ENCODE assay signal across 19 cellular contexts in the genomic region with DNA sequence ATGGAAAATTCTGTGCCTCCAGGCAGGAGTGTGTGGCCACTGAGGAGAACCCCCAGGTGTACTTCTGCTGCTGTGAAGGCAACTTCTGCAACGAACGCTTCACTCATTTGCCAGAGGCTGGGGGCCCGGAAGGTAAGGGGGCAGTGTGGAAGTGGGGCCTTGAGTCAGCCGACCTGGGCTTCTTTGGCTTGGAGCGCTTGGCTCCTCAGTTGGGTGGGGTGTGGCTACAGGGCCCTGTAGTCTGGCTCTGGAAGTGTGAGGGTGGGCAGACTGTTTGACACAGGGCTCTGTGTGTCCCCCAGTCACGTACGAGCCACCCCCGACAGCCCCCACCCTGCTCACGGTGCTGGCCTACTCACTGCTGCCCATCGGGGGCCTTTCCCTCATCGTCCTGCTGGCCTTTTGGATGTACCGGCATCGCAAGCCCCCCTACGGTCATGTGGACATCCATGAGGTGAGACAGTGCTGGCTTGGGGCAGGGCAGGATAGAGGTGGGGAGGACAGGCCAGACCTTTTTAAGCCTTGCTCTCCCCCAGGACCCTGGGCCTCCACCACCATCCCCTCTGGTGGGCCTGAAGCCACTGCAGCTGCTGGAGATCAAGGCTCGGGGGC. TPM values are rescaled to one million over a fixed set of nuclear protein-coding genes. Genes with fewer than 3 reads are reported as not detected.
DNase-seq lines count a peak whose midpoint lies in the region; ATAC-seq, FAIRE-seq and TF ChIP-seq lines count a peak whose summit lies in the region.
"Had no signal": no experiment of that assay in that cellular context is flagged by ENCODE, and none has a peak within 500 bp of the region (broad histone marks: within the 10 kb centered on the region; RNA-seq: fewer than 3 reads in every experiment).

No MANE protein-coding gene starts in this region.

- H4K8ac ChIP-seq in IMR-90 (ENCODE audit: low read depth in 2 of 2, low read length in 2 of 2) = no peak overlapping the region

- H2AFZ ChIP-seq in IMR-90 (replicated peaks; ENCODE audit: low read length, poor library complexity) (no peak overlapping the region), HepG2 (ENCODE audit: low read length) (no peak overlapping the region)

- peaks cover 4% of the 10 kb centered on the region for H3K4me1 Mint-ChIP-seq in activated CD8-positive, alpha-beta T cell treated with anti-CD3 and anti-CD28 coated beads, Interleukin-2, amount 10 ng/mL, durations not matched to agents 7 days and 5 days (ENCODE audit: low read depth)
- peaks cover 8% of the 10 kb centered on the region for H3K4me1 Mint-ChIP-seq in activated CD8-positive, alpha-beta T cell treated with anti-CD3 and anti-CD28 coated beads for 36 hours (ENCODE audit: low read depth)
- H3K4me1 Mint-ChIP-seq: IgD-negative memory B cell had no signal

- H3K9me3 Mint-ChIP-seq in activated CD8-positive, alpha-beta T cell treated with anti-CD3 and anti-CD28 coated beads, Interleukin-2, amount 10 ng/mL, durations not matched to agents 7 days and 5 days (ENCODE audit: insufficient read depth) = no peaks in the 10 kb centered on the region
- no peaks in the 10 kb centered on the region for H3K9me3 Mint-ChIP-seq in activated CD8-positive, alpha-beta T cell treated with anti-CD3 and anti-CD28 coated beads for 36 hours
- H3K9me3 Mint-ChIP-seq: CD4-positive, alpha-beta T cell; IgD-negative memory B cell had no signal

- WGBS in IMR-90 (ENCODE audit: extremely low coverage in 2 of 2, insufficient read length in 1 of 2), 2 experiments = 100% methylated on average over 1 of the region's 15 CpGs; no CpG with 5 or more reads in 1 of the 2 experiments
- WGBS in spleen, 5 donors = 91 to 95% (median 93%) methylated on average over 11 to 15 of the region's 15 CpGs
- WGBS in HepG2 (ENCODE audit: low lambda C conversion rate) = 93% methylated on average over 2 of the region's 15 CpGs

- peak overlapping the region; percentile 50 for H2AK9ac ChIP-seq in IMR-90 (replicated peaks; ENCODE audit: low read depth, low read length, poor library complexity)

- H3K4me2 ChIP-seq in IMR-90 (ENCODE audit: low read depth, low read length) = no peak overlapping the region
- no peak overlapping the region for H3K4me2 ChIP-seq in HepG2 (ENCODE audit: low read depth, low read length)
- H3K4me2 ChIP-seq: A549 had no signal

- peaks cover 4 to 11% of the 10 kb centered on the region in 2 experiments; a peak in 3 of 4 replicates for H3K79me1 ChIP-seq in IMR-90 (ENCODE audit: low read depth in 1 of 2, low read length in 2 of 2)

- no peak for TF ChIP-seq EP300 in HepG2 (IDR thresholded peaks at IDR 0.05; ENCODE audit: low read depth in 2 of 2, low read length in 2 of 2)
- TF ChIP-seq EP300 in HepG2 (CRISPR knock-in tag; IDR thresholded peaks at IDR 0.05; ENCODE audit: borderline replicate concordance) = no peak

- in situ Hi-C loops in IMR-90 (cut with MboI; ENCODE audit: low sequenced_read_pairs) (no loop called here), HepG2 (cut with HindIII; ENCODE audit: extremely low pct_ligation_motif_present, low pct_unique_long_range_greater_than_20kb) (no loop called here)

- no peak overlapping the region for H3K27ac Mint-ChIP-seq in activated CD8-positive, alpha-beta T cell treated with anti-CD3 and anti-CD28 coated beads, Interleukin-2, amount 10 ng/mL, durations not matched to agents 7 days and 5 days
- no peak overlapping the region for H3K27ac Mint-ChIP-seq in activated CD8-positive, alpha-beta T cell treated with anti-CD3 and anti-CD28 coated beads for 36 hours
- H3K27ac Mint-ChIP-seq: CD4-positive, alpha-beta T cell; IgD-negative memory B cell had no signal

- H3K9me1 ChIP-seq in IMR-90 (ENCODE audit: insufficient read depth, low read length) = no peaks in the 10 kb centered on the region; the same call in 1 of the 2 replicates

- no peak for ATAC-seq in activated CD8-positive, alpha-beta T cell treated with anti-CD3 and anti-CD28 coated beads, Interleukin-2, amount 10 ng/mL, durations not matched to agents 7 days and 5 days
- no peak for ATAC-seq in activated CD8-positive, alpha-beta T cell treated with anti-CD3 and anti-CD28 coated beads for 36 hours
- no peak for ATAC-seq in IMR-90 (ENCODE audit: low read depth)
- ATAC-seq in HepG2 = no peak
- ATAC-seq in HG03139 (IDR thresholded peaks at IDR 0.05; ENCODE audit: unreplicated experiment) = no peak
- ATAC-seq in GM21529 (IDR thresholded peaks at IDR 0.05; ENCODE audit: unreplicated experiment) = no peak
- ATAC-seq: A549 had no signal

- FAIRE-seq in HepG2 (lab: Jason Lieb, UNC) = no peak
- FAIRE-seq: A549 had no signal

- H2AK5ac ChIP-seq in IMR-90 (ENCODE audit: low read depth, low read length) = no peak overlapping the region

- H2BK5ac ChIP-seq in IMR-90 (ENCODE audit: low read depth, low read length, poor library complexity, severe bottlenecking) = no peak overlapping the region

- H2BK20ac ChIP-seq in IMR-90 (ENCODE audit: low read depth, low read length) = no peak overlapping the region

- no peak overlapping the region for H2BK15ac ChIP-seq in IMR-90 (ENCODE audit: low read depth, low read length)

- no peaks in the 10 kb centered on the region for H3K4me1 ChIP-seq in IMR-90 (ENCODE audit: control insufficient read depth, insufficient read depth, low read length)
- peaks cover 0 to 3% (median 0%) of the 10 kb centered on the region in 6 donors for H3K4me1 ChIP-seq in spleen
- peaks cover 15% of the 10 kb centered on the region; the same call in 1 of the 2 replicates for H3K4me1 ChIP-seq in HepG2 (ENCODE audit: insufficient read depth, low read length)
- H3K4me1 ChIP-seq: A549 had no signal

- no peak overlapping the region for H3K56ac ChIP-seq in IMR-90 (ENCODE audit: extremely low read depth, insufficient read depth, low read length)

- no peak for TF ChIP-seq CTCF in activated CD8-positive, alpha-beta T cell treated with anti-CD3 and anti-CD28 coated beads for 36 hours (IDR thresholded peaks at IDR 0.05)
- TF ChIP-seq CTCF in IMR-90 (conservative IDR thresholded peaks at IDR 0.05; ENCODE audit: low read depth, low read length) (no peak), spleen (IDR thresholded peaks at IDR 0.05 in 8 of 11, conservative IDR thresholded peaks at IDR 0.05 in 3 of 11) (no peak), HepG2 (CRISPR knock-in tag; IDR thresholded peaks at IDR 0.05) (no peak)

- TF ChIP-seq POLR2A in IMR-90 (IDR thresholded peaks at IDR 0.05; ENCODE audit: low read depth, low read length) (no peak), spleen (IDR thresholded peaks at IDR 0.05) (no peak), HepG2 (IDR thresholded peaks at IDR 0.05; ENCODE audit: insufficient read depth in 1 of 2, low read depth in 2 of 2, low read length in 2 of 2) (no peak)

- H3K27me3 ChIP-seq in IMR-90 (ENCODE audit: control insufficient read depth, insufficient read depth, low read length) (no peaks in the 10 kb centered on the region), spleen (replicated peaks in 1 of 7) (no peaks in the 10 kb centered on the region), HepG2 (ENCODE audit: control insufficient read depth in 1 of 2, insufficient read depth in 2 of 2, low read length in 2 of 2) (no peaks in the 10 kb centered on the region)

- no peak overlapping the region for H3K23ac ChIP-seq in IMR-90 (ENCODE audit: low read depth, low read length)

- H3K18ac ChIP-seq in IMR-90 (ENCODE audit: low read depth, low read length) = no peak overlapping the region

- BruUV-seq in IMR-90 (replicated peaks; lab: Mats Ljungman, UMichigan) (no TSS peak), HepG2 (replicated peaks; lab: Mats Ljungman, UMichigan) (no TSS peak)

- no peak overlapping the region for H2BK120ac ChIP-seq in IMR-90 (ENCODE audit: low read depth, low read length)

- peaks cover 12% of the 10 kb centered on the region for H4K20me1 ChIP-seq in IMR-90 (ENCODE audit: insufficient read depth, low read length)
- peaks cover 43% of the 10 kb centered on the region for H4K20me1 ChIP-seq in HepG2 (ENCODE audit: insufficient read depth, low read length)

- POLR2A ChIA-PET in activated CD8-positive, alpha-beta T cell treated with anti-CD3 and anti-CD28 coated beads, Interleukin-2, amount 10 ng/mL, durations not matched to agents 7 days and 5 days (lab: Charles Lee) = no interaction called here
- POLR2A ChIA-PET in activated CD8-positive, alpha-beta T cell treated with anti-CD3 and anti-CD28 coated beads for 36 hours (lab: Charles Lee) = no interaction called here
- POLR2A ChIA-PET in IMR-90 (lab: Charles Lee; ENCODE audit: unreplicated experiment) = no interaction called here
- POLR2A ChIA-PET in HepG2 (lab: Yijun Ruan, JAX) = interaction anchor here (1.9 kb wide), 1 partner anchor 23 kb away, joined by 6 read pairs; no protein-coding TSS in a partner anchor

- H4K91ac ChIP-seq in IMR-90 (ENCODE audit: insufficient read depth, low read depth, low read length) = no peak overlapping the region

- H3K79me2 ChIP-seq in HepG2 (ENCODE audit: insufficient read depth, low read length) = peaks cover 15% of the 10 kb centered on the region

- no peak overlapping the region for H3K4me3 ChIP-seq in IMR-90 (ENCODE audit: insufficient read depth, low read depth, low read length)
- no peak overlapping the region for H3K4me3 ChIP-seq in spleen
- no peak overlapping the region for H3K4me3 ChIP-seq in HepG2 (replicated peaks in 1 of 3; ENCODE audit: insufficient read depth in 1 of 3, low read depth in 2 of 3, low read length in 3 of 3)
- H3K4me3 ChIP-seq: A549 had no signal

- no peak overlapping the region for H3K14ac ChIP-seq in IMR-90 (replicated peaks; ENCODE audit: low read depth, low read length)

- no peak overlapping the region for H4K5ac ChIP-seq in IMR-90 (ENCODE audit: low read depth, low read length)

- DNase-seq in activated CD8-positive, alpha-beta T cell treated with anti-CD3 and anti-CD28 coated beads, Interleukin-2, amount 10 ng/mL, durations not matched to agents 7 days and 5 days = peak; percentile 17
- DNase-seq in activated CD8-positive, alpha-beta T cell treated with anti-CD3 and anti-CD28 coated beads for 36 hours = no peak
- DNase-seq in IMR-90 (no peak), ecto neural progenitor cell (ENCODE audit: low spot score) (peak; percentile 39), spleen (peak; percentile 47), HepG2 (ENCODE audit: low spot score) (no peak)
- DNase-seq: AML-193; CD4-positive, alpha-beta T cell; DMS79 treated with DMSO at 0.1 percent for 48 hours; GF-D8; GOT3; H7 had no signal

- CTCF ChIA-PET in activated CD8-positive, alpha-beta T cell treated with anti-CD3 and anti-CD28 coated beads, Interleukin-2, amount 10 ng/mL, durations not matched to agents 7 days and 5 days (lab: Charles Lee) = interaction anchor here (6.5 kb wide), 1 partner anchor 133 kb away, joined by 69 read pairs; a partner anchor contains a TSS
- CTCF ChIA-PET in activated CD8-positive, alpha-beta T cell treated with anti-CD3 and anti-CD28 coated beads for 36 hours (lab: Charles Lee) = interaction anchor here (0.7 to 4.0 kb wide), 3 partner anchors 8 to 132 kb away, joined by 3 to 49 read pairs (median 4); a partner anchor contains a TSS
- CTCF ChIA-PET in IMR-90 (lab: Yijun Ruan, JAX) (interaction anchor here (2.6 kb wide), 1 partner anchor 132 kb away, joined by 20 read pairs; a partner anchor contains a TSS), HepG2 (lab: Yijun Ruan, JAX; ENCODE audit: low intra/inter-chr PET ratio, low total read pairs) (no interaction called here)

- peaks cover 3% of the 10 kb centered on the region for H3K36me3 Mint-ChIP-seq in activated CD8-positive, alpha-beta T cell treated with anti-CD3 and anti-CD28 coated beads, Interleukin-2, amount 10 ng/mL, durations not matched to agents 7 days and 5 days (ENCODE audit: low read depth)
- peaks cover 7% of the 10 kb centered on the region for H3K36me3 Mint-ChIP-seq in activated CD8-positive, alpha-beta T cell treated with anti-CD3 and anti-CD28 coated beads for 36 hours (ENCODE audit: low read depth)
- H3K36me3 Mint-ChIP-seq: IgD-negative memory B cell had no signal

- H3K4ac ChIP-seq in IMR-90 (ENCODE audit: low read depth, low read length) = no peak overlapping the region

- TF ChIP-seq RAD21 in IMR-90 (IDR thresholded peaks at IDR 0.05; ENCODE audit: low read length) = no peak
- TF ChIP-seq RAD21 in HepG2 (CRISPR knock-in tag; IDR thresholded peaks at IDR 0.05) = no peak

- H3K27ac ChIP-seq in IMR-90 (ENCODE audit: insufficient read depth, low read length) = no peak overlapping the region
- no peak overlapping the region for H3K27ac ChIP-seq in spleen
- no peak overlapping the region for H3K27ac ChIP-seq in HepG2 (ENCODE audit: extremely low read length, insufficient read depth, low read length)
- H3K27ac ChIP-seq: 22Rv1, A549, C4-2B, HL-60 had no signal

- H3K4me3 Mint-ChIP-seq in activated CD8-positive, alpha-beta T cell treated with anti-CD3 and anti-CD28 coated beads, Interleukin-2, amount 10 ng/mL, durations not matched to agents 7 days and 5 days = no peak overlapping the region
- no peak overlapping the region for H3K4me3 Mint-ChIP-seq in activated CD8-positive, alpha-beta T cell treated with anti-CD3 and anti-CD28 coated beads for 36 hours
- H3K4me3 Mint-ChIP-seq: CD4-positive, alpha-beta T cell; IgD-negative memory B cell had no signal

- H3K27me3 Mint-ChIP-seq in activated CD8-positive, alpha-beta T cell treated with anti-CD3 and anti-CD28 coated beads, Interleukin-2, amount 10 ng/mL, durations not matched to agents 7 days and 5 days (ENCODE audit: low read depth) = no peaks in the 10 kb centered on the region
- no peaks in the 10 kb centered on the region for H3K27me3 Mint-ChIP-seq in activated CD8-positive, alpha-beta T cell treated with anti-CD3 and anti-CD28 coated beads for 36 hours
- H3K27me3 Mint-ChIP-seq: CD4-positive, alpha-beta T cell; IgD-negative memory B cell had no signal

- dilution Hi-C loops in IMR-90 (cut with HindIII; ENCODE audit: low sequenced_read_pairs, unreplicated experiment) = loop anchor here (25.0 kb wide), 1 partner anchor 116 kb away; no protein-coding TSS in a partner anchor

- intact Hi-C loops in activated CD8-positive, alpha-beta T cell treated with anti-CD3 and anti-CD28 coated beads for 36 hours (cut with micrococcal nuclease) = no loop called here
- intact Hi-C loops in IMR-90 (cut with micrococcal nuclease) = no loop called here
- intact Hi-C loops in spleen (cut with DNase I; ENCODE audit: low total_unique reads) = loop anchor here (2.0 kb wide), 1 partner anchor 131 kb away; a partner anchor contains a TSS
- intact Hi-C loops in HepG2 (cut with micrococcal nuclease; ENCODE audit: unreplicated experiment) = no loop called here

- H3K9me3 ChIP-seq in IMR-90 (ENCODE audit: control insufficient read depth, insufficient read depth, low read length) (no peaks in the 10 kb centered on the region), spleen (no peaks in the 10 kb centered on the region), HepG2 (ENCODE audit: low read length) (no peaks in the 10 kb centered on the region)
- H3K9me3 ChIP-seq: A549 had no signal

- H3K36me3 ChIP-seq in IMR-90 (ENCODE audit: control insufficient read depth, insufficient read depth, low read length) = peaks cover 17% of the 10 kb centered on the region
- peaks cover 0 to 47% (median 27%) of the 10 kb centered on the region in 6 donors for H3K36me3 ChIP-seq in spleen
- H3K36me3 ChIP-seq in HepG2 (replicated peaks in 1 of 2; ENCODE audit: control insufficient read depth in 1 of 2, insufficient read depth in 2 of 2, low read length in 2 of 2) = peaks cover 29 to 48% of the 10 kb centered on the region in 2 experiments

- H3K9ac ChIP-seq in IMR-90 (ENCODE audit: low read depth, low read length) (no peak overlapping the region), HepG2 (ENCODE audit: insufficient read depth, low read depth, low read length) (no peak overlapping the region)

RNA-seq across cellular contexts. Expression of a gene that starts 18.2 kb away (rescaled TPM):
- 10 to 100 TPM; 18.5 to 23.0 TPM for total RNA-seq in activated CD8-positive, alpha-beta T cell treated with anti-CD3 and anti-CD28 coated beads, Interleukin-2, amount 10 ng/mL, durations not matched to agents 7 days and 5 days
- total RNA-seq in activated CD8-positive, alpha-beta T cell treated with anti-CD3 and anti-CD28 coated beads for 36 hours = 10 to 100 TPM; 16.8 to 17.7 TPM
- 10.2 and 12.8 TPM in 2 replicates for total RNA-seq in IMR-90 (2012; rRNA removed)
- polyA plus RNA-seq in IMR-90 (2012; rRNA removed) = 12.1 and 15.0 TPM in 2 replicates
- polyA plus RNA-seq in IMR-90 (2012; cell fraction: cytosol; rRNA removed) = 2.5 and 6.0 TPM in 2 replicates
- polyA plus RNA-seq in IMR-90 (2012; cell fraction: nucleus; rRNA removed; ENCODE audit: low replicate concordance) = 7.5 and 53.5 TPM in 2 replicates
- total RNA-seq in spleen = 10 to 100 TPM; 16.9 to 20.9 (median 19.2) TPM
- 1 to 10 TPM; 3.9 to 8.6 (median 8.2) TPM for polyA plus RNA-seq in spleen
- total RNA-seq in HepG2 (2016; rRNA removed; fragmentation: Illumina TruSeq; extraction: Trizol) = 7.2 and 9.5 TPM in 2 replicates
- total RNA-seq in HepG2 (2016; cell fraction: cytosol; rRNA removed; fragmentation: Illumina TruSeq; extraction: Trizol; ENCODE audit: low read depth) = 2.4 and 3.2 TPM in 2 replicates
- total RNA-seq in HepG2 (2016; cell fraction: insoluble cytoplasmic fraction; rRNA removed; fragmentation: Illumina TruSeq; extraction: Trizol) = 9.4 and 10.0 TPM in 2 replicates
- total RNA-seq in HepG2 (2016; cell fraction: membrane; rRNA removed; fragmentation: Illumina TruSeq; extraction: Trizol) = 4.3 and 4.9 TPM in 2 replicates
- 11.9 and 12.3 TPM in 2 replicates for total RNA-seq in HepG2 (2016; cell fraction: nucleus; rRNA removed; fragmentation: Illumina TruSeq; extraction: Trizol)
- polyA plus RNA-seq in HepG2 (2011; rRNA removed) = 5.5 TPM in 2 replicates
- 2.0 and 3.0 TPM in 2 replicates for polyA plus RNA-seq in HepG2 (2011; cell fraction: cytosol; rRNA removed)
- polyA plus RNA-seq in HepG2 (2011; cell fraction: nucleus; rRNA removed) = 11.4 and 19.7 TPM in 2 replicates
- 3.4 and 5.4 TPM in 2 replicates for polyA plus RNA-seq in HepG2 (2012)
- 0.79 and 1.1 TPM in 2 replicates for polyA plus RNA-seq in HepG2 (2016; cell fraction: cytosol; fragmentation: Illumina TruSeq; extraction: Trizol; ENCODE audit: low read depth)
- polyA plus RNA-seq in HepG2 (2016; cell fraction: insoluble cytoplasmic fraction; fragmentation: Illumina TruSeq; extraction: Trizol; ENCODE audit: low read depth) = 8.8 and 9.2 TPM in 2 replicates
- polyA plus RNA-seq in HepG2 (2016; cell fraction: membrane; fragmentation: Illumina TruSeq; extraction: Trizol; ENCODE audit: low read depth) = 2.3 and 2.8 TPM in 2 replicates
- polyA plus RNA-seq in HepG2 (2016; cell fraction: nucleus; fragmentation: Illumina TruSeq; extraction: Trizol; ENCODE audit: insufficient read depth, low read depth) = 25.1 and 25.9 TPM in 2 replicates
- 5.4 and 6.5 TPM in 2 replicates for polyA minus RNA-seq in HepG2 (2011; rRNA and poly(A)+ RNA removed; ENCODE audit: low replicate concordance)
- 1.8 and 2.0 TPM in 2 replicates for polyA minus RNA-seq in HepG2 (2011; cell fraction: cytosol; rRNA and poly(A)+ RNA removed)
- polyA minus RNA-seq in HepG2 (2011; cell fraction: nucleus; rRNA and poly(A)+ RNA removed) = 15.5 and 17.5 TPM in 2 replicates

RNA-seq across cellular contexts. Expression of a gene that starts 24.3 kb away (rescaled TPM):
- total RNA-seq in activated CD8-positive, alpha-beta T cell treated with anti-CD3 and anti-CD28 coated beads, Interleukin-2, amount 10 ng/mL, durations not matched to agents 7 days and 5 days = 1 to 10 TPM; 4.5 to 4.7 TPM
- 1 to 10 TPM; 5.4 to 6.9 TPM for total RNA-seq in activated CD8-positive, alpha-beta T cell treated with anti-CD3 and anti-CD28 coated beads for 36 hours
- total RNA-seq in IMR-90 (2012; rRNA removed) (1.3 and 1.4 TPM in 2 replicates), spleen (1 to 10 TPM; 4.0 to 8.4 (median 6.0) TPM), HepG2 (2016; rRNA removed; fragmentation: Illumina TruSeq; extraction: Trizol) (10.0 and 11.3 TPM in 2 replicates)
- polyA plus RNA-seq in IMR-90 (2012; rRNA removed) (0.60 TPM in 2 replicates), spleen (under 1 TPM; 0.28 to 0.67 (median 0.33) TPM), HepG2 (2011; rRNA removed) (12.0 and 12.7 TPM in 2 replicates)
- 0.53 and 0.54 TPM in 2 replicates for polyA plus RNA-seq in IMR-90 (2012; cell fraction: cytosol; rRNA removed)
- polyA plus RNA-seq in IMR-90 (2012; cell fraction: nucleus; rRNA removed; ENCODE audit: low replicate concordance) = 0.78 and 1.1 TPM in 2 replicates
- total RNA-seq in HepG2 (2016; cell fraction: cytosol; rRNA removed; fragmentation: Illumina TruSeq; extraction: Trizol; ENCODE audit: low read depth) = 1.9 and 2.3 TPM in 2 replicates
- total RNA-seq in HepG2 (2016; cell fraction: insoluble cytoplasmic fraction; rRNA removed; fragmentation: Illumina TruSeq; extraction: Trizol) = 9.6 and 10.5 TPM in 2 replicates
- total RNA-seq in HepG2 (2016; cell fraction: membrane; rRNA removed; fragmentation: Illumina TruSeq; extraction: Trizol) = 6.0 TPM in 2 replicates
- total RNA-seq in HepG2 (2016; cell fraction: nucleus; rRNA removed; fragmentation: Illumina TruSeq; extraction: Trizol) = 11.7 and 13.1 TPM in 2 replicates
- 9.0 and 9.9 TPM in 2 replicates for polyA plus RNA-seq in HepG2 (2011; cell fraction: cytosol; rRNA removed)
- polyA plus RNA-seq in HepG2 (2011; cell fraction: nucleus; rRNA removed) = 15.0 and 15.2 TPM in 2 replicates
- polyA plus RNA-seq in HepG2 (2012) = 9.9 and 12.0 TPM in 2 replicates
- 2.7 and 2.9 TPM in 2 replicates for polyA plus RNA-seq in HepG2 (2016; cell fraction: cytosol; fragmentation: Illumina TruSeq; extraction: Trizol; ENCODE audit: low read depth)
- polyA plus RNA-seq in HepG2 (2016; cell fraction: insoluble cytoplasmic fraction; fragmentation: Illumina TruSeq; extraction: Trizol; ENCODE audit: low read depth) = 5.1 and 5.5 TPM in 2 replicates
- 3.4 and 4.2 TPM in 2 replicates for polyA plus RNA-seq in HepG2 (2016; cell fraction: membrane; fragmentation: Illumina TruSeq; extraction: Trizol; ENCODE audit: low read depth)
- polyA plus RNA-seq in HepG2 (2016; cell fraction: nucleus; fragmentation: Illumina TruSeq; extraction: Trizol; ENCODE audit: insufficient read depth, low read depth) = 8.4 and 8.5 TPM in 2 replicates
- 23.0 and 122 TPM in 2 replicates for polyA minus RNA-seq in HepG2 (2011; rRNA and poly(A)+ RNA removed; ENCODE audit: low replicate concordance)
- polyA minus RNA-seq in HepG2 (2011; cell fraction: cytosol; rRNA and poly(A)+ RNA removed) = 32.7 and 38.7 TPM in 2 replicates
- 27.8 and 34.2 TPM in 2 replicates for polyA minus RNA-seq in HepG2 (2011; cell fraction: nucleus; rRNA and poly(A)+ RNA removed)
- polyA plus RNA-seq: IgD-negative memory B cell had no signal

Comparison
In these comparisons a context has a peak if more than half of its experiments do, and no peak if none do; other contexts are left out.
1. DNase-seq: peak in activated CD8-positive, alpha-beta T cell treated with anti-CD3 and anti-CD28 coated beads, Interleukin-2, amount 10 ng/mL, durations not matched to agents 7 days and 5 days (single experiment), ecto neural progenitor cell (single experiment) and spleen (single experiment); none in activated CD8-positive, alpha-beta T cell treated with anti-CD3 and anti-CD28 coated beads for 36 hours (single experiment), IMR-90 (single experiment) and HepG2 (single experiment).